10 cellular contexts compared by ENCODE assay signal in genomic region chr11:128465946-128466688, GRCh38.
DNase-seq lines count a peak whose midpoint lies in the region; ATAC-seq and TF ChIP-seq lines count a peak whose summit lies in the region.
"Had no signal": no experiment of that assay in that cellular context is flagged by ENCODE, and none has a peak within 500 bp of the region (broad histone marks: within the 10 kb centered on the region; RNA-seq: fewer than 3 reads in every experiment).

No MANE protein-coding gene starts in this region.

- peak overlapping the region; percentile 81 for H3K4me3 ChIP-seq in CD4-positive, CD25-positive, alpha-beta regulatory T cell (ENCODE audit: low read depth, low read length)
- H3K4me3 ChIP-seq in OCI-LY1 (ENCODE audit: low read depth, low read length, poor library complexity, severe bottlenecking) (no peak overlapping the region), parathyroid adenoma (ENCODE audit: low read depth, low read length) (no peak overlapping the region)

- no peaks in the 10 kb centered on the region for H3K27me3 ChIP-seq in CD4-positive, CD25-positive, alpha-beta regulatory T cell (ENCODE audit: control insufficient read depth, insufficient read depth, low read length)
- H3K27me3 ChIP-seq in OCI-LY1 (ENCODE audit: insufficient read depth, low read length) (no peaks in the 10 kb centered on the region), parathyroid adenoma (ENCODE audit: control insufficient read depth, insufficient read depth, low read length) (no peaks in the 10 kb centered on the region)

- H3K9ac ChIP-seq in OCI-LY1 (ENCODE audit: low read length), result no peak overlapping the region
- no peak overlapping the region for H3K9ac ChIP-seq in parathyroid adenoma

- no peak for DNase-seq in CD4-positive, CD25-positive, alpha-beta regulatory T cell
- DNase-seq in epithelial cell of prostate (ENCODE audit: low read depth, low spot score) (no peak), RKO (ENCODE audit: low spot score) (no peak), NCI-H2029 treated with DMSO at 0.1 percent for 48 hours (lab: John Stamatoyannopoulos, UW) (no peak)
- DNase-seq in stimulated activated naive CD4-positive, alpha-beta T cell (lab: John Stamatoyannopoulos, UW), result no peak
- DNase-seq: Kasumi-1, NCI-H82 had no signal

- no peaks in the 10 kb centered on the region for H3K9me2 ChIP-seq in OCI-LY1 (ENCODE audit: low read depth, low read length)

- H3K36me3 Mint-ChIP-seq in CD4-positive, CD25-positive, alpha-beta regulatory T cell, result peaks cover 96% of the 10 kb centered on the region

- TF ChIP-seq CTCF in OCI-LY1 (IDR thresholded peaks at IDR 0.05; ENCODE audit: low read length) (no peak), parathyroid adenoma (IDR thresholded peaks at IDR 0.05) (no peak)

- no peaks in the 10 kb centered on the region for H3K9me3 ChIP-seq in CD4-positive, CD25-positive, alpha-beta regulatory T cell (ENCODE audit: control insufficient read depth in 2 of 2, low read length in 2 of 2)
- H3K9me3 ChIP-seq in OCI-LY1 (ENCODE audit: low read length) (no peaks in the 10 kb centered on the region), parathyroid adenoma (ENCODE audit: control insufficient read depth, low read length) (no peaks in the 10 kb centered on the region)

- peak overlapping the region; percentile 97 for H3K27ac ChIP-seq in CD4-positive, CD25-positive, alpha-beta regulatory T cell (ENCODE audit: insufficient read depth, low read length, poor library complexity, severe bottlenecking)
- H3K27ac ChIP-seq in OCI-LY1 (ENCODE audit: low read depth, low read length, poor library complexity, severe bottlenecking), result peak overlapping the region; percentile 32
- peak overlapping the region; percentile 68 for H3K27ac ChIP-seq in epithelial cell of prostate
- peak overlapping the region; percentile 24 for H3K27ac ChIP-seq in parathyroid adenoma

- peaks cover 7% of the 10 kb centered on the region for H3K27me3 Mint-ChIP-seq in CD4-positive, CD25-positive, alpha-beta regulatory T cell

- H4K20me1 ChIP-seq in OCI-LY1 (ENCODE audit: insufficient read depth, low read length), result no peaks in the 10 kb centered on the region

- peak overlapping the region; percentile 95 to 99 (median 98) for H3K27ac Mint-ChIP-seq in CD4-positive, CD25-positive, alpha-beta regulatory T cell

- H3K36me3 ChIP-seq in CD4-positive, CD25-positive, alpha-beta regulatory T cell (ENCODE audit: control insufficient read depth, insufficient read depth, low read length), result peaks cover 93% of the 10 kb centered on the region
- peaks cover 88% of the 10 kb centered on the region for H3K36me3 ChIP-seq in OCI-LY1 (ENCODE audit: insufficient read depth, low read length)
- H3K36me3 ChIP-seq in parathyroid adenoma (ENCODE audit: control insufficient read depth, insufficient read depth, low read length), result no peaks in the 10 kb centered on the region

- no peak overlapping the region for H2AFZ ChIP-seq in OCI-LY1 (ENCODE audit: low read length)
- H2AFZ ChIP-seq in parathyroid adenoma, result no peak overlapping the region

- peaks cover 94% of the 10 kb centered on the region for H3K4me1 ChIP-seq in CD4-positive, CD25-positive, alpha-beta regulatory T cell (ENCODE audit: control insufficient read depth, insufficient read depth, low read length, poor library complexity, severe bottlenecking)
- H3K4me1 ChIP-seq in OCI-LY1 (ENCODE audit: insufficient read depth, low read length, severe bottlenecking) (peaks cover 75% of the 10 kb centered on the region), parathyroid adenoma (no peaks in the 10 kb centered on the region)

- ATAC-seq in CD4-positive, CD25-positive, alpha-beta regulatory T cell (ENCODE audit: low read depth in 2 of 2), result no peak
- no peak for ATAC-seq in HG02610 (IDR thresholded peaks at IDR 0.05; ENCODE audit: unreplicated experiment)

- no peaks in the 10 kb centered on the region for H3K9me3 Mint-ChIP-seq in CD4-positive, CD25-positive, alpha-beta regulatory T cell

- H3K4me1 Mint-ChIP-seq in CD4-positive, CD25-positive, alpha-beta regulatory T cell, result peaks cover 46 to 99% (median 84%) of the 10 kb centered on the region in 4 donors

- 0 out of 2 replicates have a peak, but pooled peaks cover 3% of the 10 kb centered on the region for H3F3A ChIP-seq in OCI-LY1 (ENCODE audit: insufficient read depth, low read length)

- H3K79me2 ChIP-seq in OCI-LY1 (ENCODE audit: insufficient read depth, low read length), result peaks cover 9% of the 10 kb centered on the region; the same call in 1 of the 2 replicates
- H3K79me2 ChIP-seq in parathyroid adenoma, result no peaks in the 10 kb centered on the region

- H3K4me2 ChIP-seq in OCI-LY1 (ENCODE audit: low read length) (no peak overlapping the region), parathyroid adenoma (ENCODE audit: low read length) (no peak overlapping the region)

- H3K4me3 Mint-ChIP-seq in CD4-positive, CD25-positive, alpha-beta regulatory T cell, result peak overlapping the region; percentile 81 to 93 (median 84)

Comparison
In these comparisons a context has a peak if more than half of its experiments do, and no peak if none do; other contexts are left out.
1. H3K27ac ChIP-seq: peak in every context shown above with its lines; median percentile 97 in CD4-positive, CD25-positive, alpha-beta regulatory T cell; 68 in epithelial cell of prostate; 32 in OCI-LY1; 24 in parathyroid adenoma.